Comparison of ENCODE assay signal across 34 cellular contexts in genomic region chr13:21813844-21814243, GRCh38.
"Had no signal": no experiment of that assay in that cellular context is flagged by ENCODE, and none has a peak within 500 bp of the region (broad histone marks: within the 10 kb centered on the region; RNA-seq: fewer than 3 reads in every experiment).

No MANE protein-coding gene starts in this region.

- H3K27ac Mint-ChIP-seq: activated CD4-positive, alpha-beta memory T cell treated with anti-CD3 and anti-CD28 coated beads for 36 hours; activated CD4-positive, alpha-beta T cell treated with anti-CD3 and anti-CD28 coated beads for 36 hours; activated CD4-positive, alpha-beta T cell treated with anti-CD3 and anti-CD28 coated beads, Interleukin-2, amount 10 ng/mL, durations not matched to agents 7 days and 5 days; activated naive CD4-positive, alpha-beta T cell treated with anti-CD3 and anti-CD28 coated beads for 36 hours; activated naive CD4-positive, alpha-beta T cell treated with anti-CD3 and anti-CD28 coated beads, Interleukin-2, amount 50 U/mL, for 72 hours; activated T-helper 1 cell treated with anti-CD3 and anti-CD28 coated beads, Interleukin-12 subunit alpha, Interleukin-12 subunit beta, Interleukin-2, Interleukin-4 antibody, amounts not matched to agents 30 ng/mL and 10 ng/mL and 1 ng/mL, durations not matched to agents 14 hours and 24 hours and 36 hours; T-helper 1 cell treated with Interleukin-12 subunit alpha and Interleukin-12 subunit beta and Interleukin-4 antibody, amounts not matched to agents 30 μg/mL and 1 μg/mL, for 36 hours; T-helper 2 cell treated with Interferon-gamma antibody and Interleukin-4, amounts not matched to agents 5 μg/mL and 100 μg/mL, for 36 hours; WTC11 had no signal

- H3K36me3 Mint-ChIP-seq: activated CD4-positive, alpha-beta memory T cell treated with anti-CD3 and anti-CD28 coated beads for 36 hours; activated naive CD4-positive, alpha-beta T cell treated with anti-CD3 and anti-CD28 coated beads, Interleukin-2, amount 50 U/mL, for 72 hours had no signal

- H3K9me3 Mint-ChIP-seq: activated CD4-positive, alpha-beta memory T cell treated with anti-CD3 and anti-CD28 coated beads for 36 hours; activated naive CD4-positive, alpha-beta T cell treated with anti-CD3 and anti-CD28 coated beads for 36 hours; activated naive CD4-positive, alpha-beta T cell treated with anti-CD3 and anti-CD28 coated beads, Interleukin-2, amount 50 U/mL, for 72 hours; activated T-cell treated with anti-CD3 and anti-CD28 coated beads, Interleukin-2, amount 50 U/mL, for 4 hours; activated T-helper 1 cell treated with anti-CD3 and anti-CD28 coated beads, Interleukin-12 subunit alpha, Interleukin-12 subunit beta, Interleukin-2, Interleukin-4 antibody, amounts not matched to agents 30 ng/mL and 10 ng/mL and 1 ng/mL, durations not matched to agents 14 hours and 24 hours and 36 hours; T-helper 2 cell treated with Interferon-gamma antibody and Interleukin-4, amounts not matched to agents 5 μg/mL and 100 μg/mL, for 36 hours had no signal

- DNase-seq: activated CD4-positive, alpha-beta memory T cell treated with anti-CD3 and anti-CD28 coated beads for 36 hours; activated CD4-positive, alpha-beta T cell treated with anti-CD3 and anti-CD28 coated beads for 36 hours; activated CD4-positive, alpha-beta T cell treated with anti-CD3 and anti-CD28 coated beads, Interleukin-2, amount 10 ng/mL, durations not matched to agents 7 days and 5 days; activated CD8-positive, alpha-beta memory T cell treated with anti-CD3 and anti-CD28 coated beads, Interleukin-2, amount 50 U/mL, for 4 hours; activated gamma-delta T cell treated with Interleukin-2 at 50 U/mL for 16 hours; activated naive CD4-positive, alpha-beta T cell treated with anti-CD3 and anti-CD28 coated beads for 36 hours; activated T-cell treated with anti-CD3 and anti-CD28 coated beads for 4 hours; activated T-cell treated with anti-CD3 and anti-CD28 coated beads, Interleukin-2, amount 50 U/mL, for 4 hours; adrenal gland; body of pancreas; caudate nucleus; Kasumi-1; KG1; MG63; NCI-H1048; NCI-H1105 treated with DMSO at 0.1 percent for 48 hours; NCI-H1436; NCI-H1694; NCI-H1930; NCI-H2081 treated with DMSO at 0.1 percent for 48 hours; NCI-H345; NCI-H524 treated with DMSO at 0.1 percent for 48 hours; PC-3; Peyer's patch; RPMI8226; SHP77 treated with DMSO at 0.1 percent for 48 hours; SK-N-SH had no signal

- H3K27me3 Mint-ChIP-seq: activated CD4-positive, alpha-beta T cell treated with anti-CD3 and anti-CD28 coated beads, Interleukin-2, amount 10 ng/mL, durations not matched to agents 7 days and 5 days had no signal

- H3K27ac ChIP-seq: adrenal gland, body of pancreas, breast epithelium, Peyer's patch, SJSA1 had no signal

- H3K4me1 Mint-ChIP-seq: activated CD4-positive, alpha-beta T cell treated with anti-CD3 and anti-CD28 coated beads for 36 hours; activated CD4-positive, alpha-beta T cell treated with anti-CD3 and anti-CD28 coated beads, Interleukin-2, amount 10 ng/mL, durations not matched to agents 7 days and 5 days had no signal

- H3K4me3 Mint-ChIP-seq: activated CD4-positive, alpha-beta memory T cell treated with anti-CD3 and anti-CD28 coated beads for 36 hours; activated CD4-positive, alpha-beta T cell treated with anti-CD3 and anti-CD28 coated beads for 36 hours; activated CD4-positive, alpha-beta T cell treated with anti-CD3 and anti-CD28 coated beads, Interleukin-2, amount 10 ng/mL, durations not matched to agents 7 days and 5 days; activated naive CD4-positive, alpha-beta T cell treated with anti-CD3 and anti-CD28 coated beads for 36 hours; activated T-cell treated with anti-CD3 and anti-CD28 coated beads, Interleukin-2, amount 50 U/mL, for 4 hours; activated T-helper 1 cell treated with anti-CD3 and anti-CD28 coated beads, Interleukin-12 subunit alpha, Interleukin-12 subunit beta, Interleukin-2, Interleukin-4 antibody, amounts not matched to agents 30 ng/mL and 10 ng/mL and 1 ng/mL, durations not matched to agents 14 hours and 24 hours and 36 hours; T-helper 1 cell treated with Interleukin-12 subunit alpha and Interleukin-12 subunit beta and Interleukin-4 antibody, amounts not matched to agents 30 μg/mL and 1 μg/mL, for 36 hours; T-helper 2 cell treated with Interferon-gamma antibody and Interleukin-4, amounts not matched to agents 5 μg/mL and 100 μg/mL, for 36 hours; WTC11 had no signal
